In genomic region chr20:17957505-17958325, GRCh38 we compare ENCODE assay signal across 10 cellular contexts. TPM values are rescaled to one million over a fixed set of nuclear protein-coding genes. Genes with fewer than 3 reads are reported as not detected.
DNase-seq lines count a peak whose midpoint lies in the region; ATAC-seq and TF ChIP-seq lines count a peak whose summit lies in the region.
"Had no signal": no experiment of that assay in that cellular context is flagged by ENCODE, and none has a peak within 500 bp of the region (broad histone marks: within the 10 kb centered on the region; RNA-seq: fewer than 3 reads in every experiment).

No MANE protein-coding gene starts in this region.

- H3K4me1 Mint-ChIP-seq in activated T-cell treated with anti-CD3 and anti-CD28 coated beads, Interleukin-2, amount 50 U/mL, for 24 hours (ENCODE audit: low read depth): peaks cover 78% of the 10 kb centered on the region
- peaks cover 58% of the 10 kb centered on the region for H3K4me1 Mint-ChIP-seq in activated naive CD8-positive, alpha-beta T cell treated with anti-CD3 and anti-CD28 coated beads, Interleukin-2, amount 10 ng/mL, durations not matched to agents 7 days and 5 days

- no peak for TF ChIP-seq RAD21 in liver (IDR thresholded peaks at IDR 0.05)

- peak overlapping the region; percentile 35 to 58 for H3K27ac ChIP-seq in liver (ENCODE audit: low read depth in 1 of 2, low read length in 2 of 2)
- peak overlapping the region; percentile 87 to 99 (median 99) for H3K27ac ChIP-seq in thyroid gland

- TF ChIP-seq POLR2A in thyroid gland (IDR thresholded peaks at IDR 0.05): no peak

- H3K27me3 ChIP-seq in liver (ENCODE audit: control insufficient read depth in 4 of 4, insufficient read depth in 4 of 4, low read length in 3 of 4): no peaks in the 10 kb centered on the region
- no peaks in the 10 kb centered on the region for H3K27me3 ChIP-seq in thyroid gland

- no peak overlapping the region for H3K9ac ChIP-seq in liver (ENCODE audit: low read depth in 1 of 2, low read length in 2 of 2)

- POLR2A ChIA-PET in activated naive CD8-positive, alpha-beta T cell treated with anti-CD3 and anti-CD28 coated beads, Interleukin-2, amount 10 ng/mL, durations not matched to agents 7 days and 5 days (lab: Charles Lee): interaction anchor here (6.8 kb wide), 1 partner anchor 10 kb away, joined by 73 read pairs; the partner anchor contains the start of genes MGME1 and SNX5

- peaks cover 6 to 41% (median 37%) of the 10 kb centered on the region in 4 donors for H3K4me1 ChIP-seq in liver (ENCODE audit: control insufficient read depth in 4 of 4, insufficient read depth in 4 of 4, low read length in 3 of 4)
- peaks cover 73 to 87% of the 10 kb centered on the region in 2 donors for H3K4me1 ChIP-seq in thyroid gland

- H3K36me3 ChIP-seq in liver (ENCODE audit: control insufficient read depth in 4 of 4, insufficient read depth in 3 of 4, low read depth in 1 of 4, low read length in 3 of 4): peaks cover 0 to 24% (median 15%) of the 10 kb centered on the region in 4 donors
- peaks cover 11 to 13% of the 10 kb centered on the region in 2 donors for H3K36me3 ChIP-seq in thyroid gland

- no peak overlapping the region for H3K4me3 ChIP-seq in liver (ENCODE audit: low read depth in 1 of 3, low read length in 3 of 3)
- H3K4me3 ChIP-seq in thyroid gland (replicated peaks in 1 of 3): no peak overlapping the region

- H3K4me3 Mint-ChIP-seq in activated T-cell treated with anti-CD3 and anti-CD28 coated beads, Interleukin-2, amount 50 U/mL, for 24 hours: no peak overlapping the region
- H3K4me3 Mint-ChIP-seq in activated naive CD8-positive, alpha-beta T cell treated with anti-CD3 and anti-CD28 coated beads, Interleukin-2, amount 10 ng/mL, durations not matched to agents 7 days and 5 days: no peak overlapping the region

- no peaks in the 10 kb centered on the region for H3K27me3 Mint-ChIP-seq in activated T-cell treated with anti-CD3 and anti-CD28 coated beads, Interleukin-2, amount 50 U/mL, for 24 hours
- H3K27me3 Mint-ChIP-seq in activated naive CD8-positive, alpha-beta T cell treated with anti-CD3 and anti-CD28 coated beads, Interleukin-2, amount 10 ng/mL, durations not matched to agents 7 days and 5 days: no peaks in the 10 kb centered on the region

- DNase-seq in activated T-cell treated with anti-CD3 and anti-CD28 coated beads, Interleukin-2, amount 50 U/mL, for 24 hours: no peak
- no peak for DNase-seq in activated T-cell treated with anti-CD3 and anti-CD28 coated beads, Interleukin-2, amount 50 U/mL, for 48 hours
- no peak for DNase-seq in activated naive CD8-positive, alpha-beta T cell treated with anti-CD3 and anti-CD28 coated beads, Interleukin-2, amount 10 ng/mL, durations not matched to agents 7 days and 5 days
- DNase-seq in thyroid gland (no peak), GF-D8 (lab: John Stamatoyannopoulos, UW) (no peak), GM19238 (ENCODE audit: insufficient read length, low spot score) (no peak)
- DNase-seq: NCI-H774; stimulated activated CD4-positive, alpha-beta T cell treated with anti-CD3 and anti-CD28 coated beads, Interleukin-2, amount 100 ng/mL, for 24 hours had no signal

- peak overlapping the region; percentile 55 for H3K27ac Mint-ChIP-seq in activated T-cell treated with anti-CD3 and anti-CD28 coated beads, Interleukin-2, amount 50 U/mL, for 24 hours
- peak overlapping the region; percentile 24 for H3K27ac Mint-ChIP-seq in activated naive CD8-positive, alpha-beta T cell treated with anti-CD3 and anti-CD28 coated beads, Interleukin-2, amount 10 ng/mL, durations not matched to agents 7 days and 5 days

- no peak for ATAC-seq in activated naive CD8-positive, alpha-beta T cell treated with anti-CD3 and anti-CD28 coated beads, Interleukin-2, amount 10 ng/mL, durations not matched to agents 7 days and 5 days (ENCODE audit: low read depth)
- no peak for ATAC-seq in GM21515 (IDR thresholded peaks at IDR 0.05; ENCODE audit: unreplicated experiment)

- no peaks in the 10 kb centered on the region for H3K9me3 ChIP-seq in liver (ENCODE audit: control insufficient read depth in 4 of 4, low read length in 3 of 4)
- no peaks in the 10 kb centered on the region for H3K9me3 ChIP-seq in thyroid gland

- no peaks in the 10 kb centered on the region for H3K9me3 Mint-ChIP-seq in activated T-cell treated with anti-CD3 and anti-CD28 coated beads, Interleukin-2, amount 50 U/mL, for 24 hours
- no peaks in the 10 kb centered on the region for H3K9me3 Mint-ChIP-seq in activated naive CD8-positive, alpha-beta T cell treated with anti-CD3 and anti-CD28 coated beads, Interleukin-2, amount 10 ng/mL, durations not matched to agents 7 days and 5 days

- H3K36me3 Mint-ChIP-seq in activated T-cell treated with anti-CD3 and anti-CD28 coated beads, Interleukin-2, amount 50 U/mL, for 24 hours (ENCODE audit: low read depth): peaks cover 96% of the 10 kb centered on the region
- peaks cover 31% of the 10 kb centered on the region for H3K36me3 Mint-ChIP-seq in activated naive CD8-positive, alpha-beta T cell treated with anti-CD3 and anti-CD28 coated beads, Interleukin-2, amount 10 ng/mL, durations not matched to agents 7 days and 5 days

- intact Hi-C loops in thyroid gland (cut with DNase I): no loop called here

- WGBS in liver: 73% methylated on average over 5 of the region's 5 CpGs
- WGBS in thyroid gland, 2 donors: 50 to 51% methylated on average over 5 of the region's 5 CpGs

- no peak for TF ChIP-seq CTCF in liver (IDR thresholded peaks at IDR 0.05; ENCODE audit: low read depth, low read length, missing input control)
- no peak for TF ChIP-seq CTCF in thyroid gland (IDR thresholded peaks at IDR 0.05)

TF ChIP-seq in liver, 16 proteins besides CTCF, POLR2A, EP300 and RAD21:
- TF ChIP-seq EGR1 (IDR thresholded peaks at IDR 0.05; ENCODE audit: low read depth in 2 of 2): no peak
- TF ChIP-seq ZBTB33 (IDR thresholded peaks at IDR 0.05): no peak
- no peak for TF ChIP-seq HNF4G (IDR thresholded peaks at IDR 0.05)
- no peak for TF ChIP-seq MAX (IDR thresholded peaks at IDR 0.05)

RNA-seq across cellular contexts. Expression of gene SNX5, which starts 10.9 kb away (rescaled TPM):
- 100 to 1,000 TPM; 127 to 131 TPM for total RNA-seq in activated naive CD8-positive, alpha-beta T cell treated with anti-CD3 and anti-CD28 coated beads, Interleukin-2, amount 10 ng/mL, durations not matched to agents 7 days and 5 days
- 10 to 100 TPM; 51.6 to 77.8 TPM for total RNA-seq in liver
- polyA plus RNA-seq in liver: 10 to 100 TPM; 32.8 to 40.8 TPM
- total RNA-seq in thyroid gland: 100 to 1,000 TPM; 247 to 346 (median 270) TPM

RNA-seq across cellular contexts. Expression of gene MGME1, which starts 11.1 kb away (rescaled TPM):
- total RNA-seq in activated naive CD8-positive, alpha-beta T cell treated with anti-CD3 and anti-CD28 coated beads, Interleukin-2, amount 10 ng/mL, durations not matched to agents 7 days and 5 days: 10 to 100 TPM; 32.2 to 37.5 TPM
- total RNA-seq in liver (10 to 100 TPM in 1 of 2 donors, 1 to 10 TPM in 1; 5.9 to 26.8 TPM), thyroid gland (10 to 100 TPM; 14.6 to 24.2 (median 16.8) TPM)
- 1 to 10 TPM; 4.2 to 7.5 TPM for polyA plus RNA-seq in liver
